Comparison of ENCODE assay signal across 8 cellular contexts in genomic region chr1:228139931-228140723, GRCh38. TPM values are rescaled to one million over a fixed set of nuclear protein-coding genes. Genes with fewer than 3 reads are reported as not detected.
DNase-seq lines count a peak whose midpoint lies in the region; ATAC-seq lines count a peak whose summit lies in the region.

A gene with protein sequence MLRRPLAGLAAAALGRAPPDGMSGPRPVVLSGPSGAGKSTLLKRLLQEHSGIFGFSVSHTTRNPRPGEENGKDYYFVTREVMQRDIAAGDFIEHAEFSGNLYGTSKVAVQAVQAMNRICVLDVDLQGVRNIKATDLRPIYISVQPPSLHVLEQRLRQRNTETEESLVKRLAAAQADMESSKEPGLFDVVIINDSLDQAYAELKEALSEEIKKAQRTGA (plus strand): TSS chr1:228140279. CDS start chr1:228140303, 24 bp downstream.

- H2BK15ac ChIP-seq in mesenchymal stem cell (ENCODE audit: low read depth, poor library complexity, severe bottlenecking), result peak within 1 kb of the TSS; percentile 57

- peak within 1 kb of the TSS; percentile 20 for H2BK5ac ChIP-seq in mesenchymal stem cell (ENCODE audit: low read depth, low read length, poor library complexity, severe bottlenecking)

- H3K36me3 Mint-ChIP-seq in activated CD8-positive, alpha-beta memory T cell treated with anti-CD3 and anti-CD28 coated beads, Interleukin-2, amount 10 ng/mL, durations not matched to agents 7 days and 5 days, result peaks cover 21% of the 10 kb centered on the region

- H3K18ac ChIP-seq in mesenchymal stem cell (ENCODE audit: low read depth in 1 of 2, low read length in 2 of 2), result peak within 1 kb of the TSS; percentile 96 to 97

- H3K9me3 Mint-ChIP-seq in activated CD8-positive, alpha-beta memory T cell treated with anti-CD3 and anti-CD28 coated beads, Interleukin-2, amount 10 ng/mL, durations not matched to agents 7 days and 5 days (ENCODE audit: low read depth), result no peaks in the 10 kb centered on the region

- H3K4me3 Mint-ChIP-seq in activated CD8-positive, alpha-beta memory T cell treated with anti-CD3 and anti-CD28 coated beads, Interleukin-2, amount 10 ng/mL, durations not matched to agents 7 days and 5 days, result peak within 1 kb of the TSS; percentile 98

- in situ Hi-C loops in Caki2 (cut with HindIII; ENCODE audit: low pct_unique_long_range_greater_than_20kb, low sequenced_read_pairs), result no loop called here

- H4K91ac ChIP-seq in mesenchymal stem cell (ENCODE audit: low read length), result peak within 1 kb of the TSS; percentile 99

- peak within 1 kb of the TSS; percentile 67 for H2BK120ac ChIP-seq in mesenchymal stem cell (ENCODE audit: low read depth, low read length)

- peak within 1 kb of the TSS; percentile 29 to 92 for H3K23ac ChIP-seq in mesenchymal stem cell (ENCODE audit: low read length in 2 of 2)

- H3K27me3 ChIP-seq in HUES48 (ENCODE audit: control insufficient read depth, insufficient read depth, low read length), result peaks cover 29% of the 10 kb centered on the region
- H3K27me3 ChIP-seq in NT2/D1 (ENCODE audit: insufficient read depth, insufficient read length), result peaks cover 39% of the 10 kb centered on the region
- H3K27me3 ChIP-seq in endocrine pancreas (ENCODE audit: control insufficient read depth, insufficient read depth, low read length), result no peaks in the 10 kb centered on the region
- H3K27me3 ChIP-seq in mesenchymal stem cell (ENCODE audit: control insufficient read depth in 1 of 2, insufficient read depth in 1 of 2, low read length in 2 of 2), result peaks cover 12 to 21% of the 10 kb centered on the region in 2 experiments

- ATAC-seq in GM21390 (IDR thresholded peaks at IDR 0.05; ENCODE audit: unreplicated experiment), result peak; percentile 92
- ATAC-seq in activated CD8-positive, alpha-beta memory T cell treated with anti-CD3 and anti-CD28 coated beads, Interleukin-2, amount 10 ng/mL, durations not matched to agents 7 days and 5 days, result peak; percentile 89

- H3K27ac Mint-ChIP-seq in activated CD8-positive, alpha-beta memory T cell treated with anti-CD3 and anti-CD28 coated beads, Interleukin-2, amount 10 ng/mL, durations not matched to agents 7 days and 5 days, result peak within 1 kb of the TSS; percentile 99

- peak within 1 kb of the TSS; percentile 79 for H3K9ac ChIP-seq in HUES48 (ENCODE audit: low read depth, low read length)
- peak within 1 kb of the TSS; percentile 96 for H3K9ac ChIP-seq in NT2/D1 (ENCODE audit: insufficient read length, low read depth)
- H3K9ac ChIP-seq in endocrine pancreas (ENCODE audit: control insufficient read depth, insufficient read depth, low read length), result peak within 1 kb of the TSS; percentile 92
- peak within 1 kb of the TSS; percentile 98 for H3K9ac ChIP-seq in mesenchymal stem cell (ENCODE audit: low read length)

- H3K4ac ChIP-seq in mesenchymal stem cell (ENCODE audit: low read depth in 1 of 2, low read length in 2 of 2), result peak within 1 kb of the TSS; percentile 73 to 95

- CTCF ChIA-PET in activated CD8-positive, alpha-beta memory T cell treated with anti-CD3 and anti-CD28 coated beads, Interleukin-2, amount 10 ng/mL, durations not matched to agents 7 days and 5 days (lab: Charles Lee), result interaction anchor here (0.7 to 5.1 kb wide), 7 partner anchors 10 to 326 kb away, joined by 3 to 57 read pairs (median 4); partner anchors contain the start of gene IBA57

- no peak within 1 kb of the TSS for H2AK5ac ChIP-seq in mesenchymal stem cell (ENCODE audit: low read length, severe bottlenecking)

- no peaks in the 10 kb centered on the region for H3K79me1 ChIP-seq in mesenchymal stem cell (replicated peaks; ENCODE audit: low read length, poor library complexity, severe bottlenecking)

- peak; percentile 100 for DNase-seq in Caki2 (ENCODE audit: low read depth)
- peak; percentile 100 for DNase-seq in NT2/D1 (ENCODE audit: low read depth, low spot score)
- peak; percentile 100 for DNase-seq in activated CD8-positive, alpha-beta memory T cell treated with anti-CD3 and anti-CD28 coated beads, Interleukin-2, amount 10 ng/mL, durations not matched to agents 7 days and 5 days
- peak; percentile 100 for DNase-seq in mesenchymal stem cell
- peak; percentile 100 for DNase-seq in stimulated activated CD8-positive, alpha-beta memory T cell treated with anti-CD3 and anti-CD28 coated beads, Interleukin-12 subunit alpha, Interleukin-12 subunit beta, amount 100 ng/mL, for 4 hours (ENCODE audit: low read depth)

- H3K27ac ChIP-seq in HUES48 (ENCODE audit: low read depth, low read length) (peak within 1 kb of the TSS; percentile 87), mesenchymal stem cell (ENCODE audit: low read length, poor library complexity, severe bottlenecking) (peak within 1 kb of the TSS; percentile 43)

- H3K4me1 ChIP-seq in HUES48 (ENCODE audit: control insufficient read depth, insufficient read depth, low read length) (peaks cover 6% of the 10 kb centered on the region; the same call in 1 of the 2 replicates), NT2/D1 (ENCODE audit: insufficient read depth, insufficient read length) (peaks cover 8% of the 10 kb centered on the region), endocrine pancreas (ENCODE audit: control insufficient read depth, insufficient read depth, low read length) (no peaks in the 10 kb centered on the region), mesenchymal stem cell (ENCODE audit: control insufficient read depth, insufficient read depth, low read depth, low read length) (peaks cover 35% of the 10 kb centered on the region)

- H2BK12ac ChIP-seq in mesenchymal stem cell (ENCODE audit: low read length in 2 of 2), result peak within 1 kb of the TSS in 1 of 2 experiments; percentile 85

- peak within 1 kb of the TSS; percentile 84 for H2AFZ ChIP-seq in mesenchymal stem cell (ENCODE audit: low read depth, low read length)

- peaks cover 48% of the 10 kb centered on the region for H3K4me1 Mint-ChIP-seq in activated CD8-positive, alpha-beta memory T cell treated with anti-CD3 and anti-CD28 coated beads, Interleukin-2, amount 10 ng/mL, durations not matched to agents 7 days and 5 days

- H3K9me3 ChIP-seq in HUES48 (ENCODE audit: control insufficient read depth, insufficient read depth, low read length) (no peaks in the 10 kb centered on the region), NT2/D1 (ENCODE audit: insufficient read depth, low read length) (no peaks in the 10 kb centered on the region), endocrine pancreas (ENCODE audit: control insufficient read depth, low read length) (no peaks in the 10 kb centered on the region), mesenchymal stem cell (ENCODE audit: control insufficient read depth, low read length) (no peaks in the 10 kb centered on the region)

- H3K27me3 Mint-ChIP-seq in activated CD8-positive, alpha-beta memory T cell treated with anti-CD3 and anti-CD28 coated beads, Interleukin-2, amount 10 ng/mL, durations not matched to agents 7 days and 5 days, result peaks cover 5% of the 10 kb centered on the region

- H4K8ac ChIP-seq in mesenchymal stem cell (ENCODE audit: low read length), result peak within 1 kb of the TSS; percentile 98

- H3K4me3 ChIP-seq in HUES48 (ENCODE audit: low read depth, low read length) (peak within 1 kb of the TSS; percentile 87), NT2/D1 (ENCODE audit: insufficient read length, low read depth) (peak within 1 kb of the TSS; percentile 96), endocrine pancreas (ENCODE audit: control insufficient read depth, insufficient read depth, low read length) (peak within 1 kb of the TSS; percentile 44), mesenchymal stem cell (ENCODE audit: insufficient read depth in 1 of 2, low read depth in 1 of 2, low read length in 2 of 2) (peak within 1 kb of the TSS; percentile 98 to 99)

- peak within 1 kb of the TSS; percentile 80 for H3K4me2 ChIP-seq in mesenchymal stem cell (ENCODE audit: low read length, poor library complexity, severe bottlenecking)

- H3K36me3 ChIP-seq in HUES48 (ENCODE audit: control insufficient read depth, insufficient read depth, low read length), result no peaks in the 10 kb centered on the region
- peaks cover 27% of the 10 kb centered on the region for H3K36me3 ChIP-seq in NT2/D1 (ENCODE audit: insufficient read depth, insufficient read length, low read length)
- no peaks in the 10 kb centered on the region for H3K36me3 ChIP-seq in endocrine pancreas (ENCODE audit: control insufficient read depth, insufficient read depth, low read length)
- peaks cover 0 to 33% of the 10 kb centered on the region in 2 experiments for H3K36me3 ChIP-seq in mesenchymal stem cell (ENCODE audit: control insufficient read depth in 1 of 2, insufficient read depth in 2 of 2, low read depth in 1 of 2, low read length in 2 of 2)

- H3K14ac ChIP-seq in mesenchymal stem cell (ENCODE audit: low read length in 2 of 2), result peak within 1 kb of the TSS in 1 of 2 experiments; percentile 95

- WGBS in mesenchymal stem cell, result under 1% methylated on average over 73 of the region's 95 CpGs

RNA-seq across cellular contexts. Expression of the gene that starts here (rescaled TPM):
- total RNA-seq in Caki2 (2014; rRNA removed; shearing (Covaris generic); ENCODE audit: low replicate concordance), result 263 and 331 TPM in 2 replicates
- total RNA-seq in activated CD8-positive, alpha-beta memory T cell treated with anti-CD3 and anti-CD28 coated beads, Interleukin-2, amount 10 ng/mL, durations not matched to agents 7 days and 5 days, result 100 to 1,000 TPM; 262 to 325 TPM
- 218 TPM for polyA plus RNA-seq in mesenchymal stem cell (2013, experiment 1 of 2)
- 225 TPM for polyA plus RNA-seq in mesenchymal stem cell (2013, experiment 2 of 2)

Comparison
In these comparisons a context has a peak if more than half of its experiments do, and no peak if none do; other contexts are left out.
1. Peak in every context shown above with its lines: DNase-seq, ATAC-seq, H3K4me3 ChIP-seq and H3K27ac ChIP-seq.
2. H3K4me3 ChIP-seq: peak in every context shown above with its lines; median percentile 98 in mesenchymal stem cell; 96 in NT2/D1; 87 in HUES48; 44 in endocrine pancreas.